In the genomic region with DNA sequence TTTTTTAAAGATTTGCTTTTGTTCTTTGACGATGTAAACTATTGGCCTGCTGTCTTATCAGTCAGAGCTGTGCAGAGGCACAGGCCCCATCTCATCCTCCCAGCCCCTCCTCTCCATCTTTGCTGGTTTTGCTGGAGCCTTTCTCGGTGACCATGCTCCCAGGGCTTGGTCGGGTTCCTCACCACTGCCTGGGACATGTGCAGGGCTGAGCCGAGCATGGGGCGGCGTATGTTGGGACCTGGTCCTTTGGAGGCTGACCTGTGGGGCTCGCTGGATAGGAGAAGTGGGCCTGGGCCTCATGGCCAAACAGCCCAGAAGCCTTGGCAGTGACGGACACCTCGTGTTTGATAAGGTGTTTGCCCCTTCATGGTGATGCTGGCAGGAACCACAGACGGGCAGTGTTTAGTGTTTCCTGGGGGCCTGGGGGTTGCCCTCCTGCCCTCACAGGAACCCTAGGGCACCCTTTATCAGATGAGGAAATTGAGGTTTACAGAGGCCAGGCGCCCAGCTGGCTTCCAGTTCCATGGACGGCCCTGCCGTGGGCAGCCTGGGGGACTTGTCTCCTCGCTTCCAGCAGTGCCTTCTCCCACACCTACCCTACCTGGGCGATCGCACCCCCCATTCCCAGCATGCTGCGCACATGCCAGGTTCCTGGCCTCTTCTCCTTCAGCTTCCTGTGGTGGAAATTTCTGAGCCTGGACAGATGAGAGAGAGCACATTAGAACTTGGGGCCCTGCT, we compare ENCODE assay signal across 18 cellular contexts. TPM values are rescaled to one million over a fixed set of nuclear protein-coding genes. Genes with fewer than 3 reads are reported as not detected.
DNase-seq lines count a peak whose midpoint lies in the region; ATAC-seq, FAIRE-seq and TF ChIP-seq lines count a peak whose summit lies in the region.
"Had no signal": no experiment of that assay in that cellular context is flagged by ENCODE, and none has a peak within 500 bp of the region (broad histone marks: within the 10 kb centered on the region; RNA-seq: fewer than 3 reads in every experiment).

No MANE protein-coding gene starts in this region.

- no peak overlapping the region for H3K4me3 Mint-ChIP-seq in activated CD4-positive, alpha-beta T cell treated with anti-CD3 and anti-CD28 coated beads for 36 hours
- H3K4me3 Mint-ChIP-seq: CD4-positive, alpha-beta T cell had no signal

- intact Hi-C loops in activated CD4-positive, alpha-beta T cell treated with anti-CD3 and anti-CD28 coated beads for 36 hours (cut with DNase I, micrococcal nuclease): no loop called here
- intact Hi-C loops in K562 (cut with micrococcal nuclease): no loop called here
- intact Hi-C loops in adrenal gland (cut with DNase I): no loop called here

- no TSS peak for BruUV-seq in K562 (replicated peaks; lab: Mats Ljungman, UMichigan)

- WGBS in K562 (ENCODE audit: insufficient coverage, low coverage, missing lambda C conversion rate): 86% methylated on average over 16 of the region's 17 CpGs
- whole genome bisulfite sequencing in adrenal gland, 4 donors: 90 to 92% (median 92%) methylated on average over 8 to 17 of the region's 17 CpGs

- H3K79me2 ChIP-seq in K562 (ENCODE audit: control insufficient read depth, insufficient read depth, low read length): peaks cover 8% of the 10 kb centered on the region; the same call in 1 of the 3 replicates

- H4K20me1 ChIP-seq in BLaER1 (peaks cover 73% of the 10 kb centered on the region), K562 (replicated peaks; ENCODE audit: control insufficient read depth, insufficient read depth, low read length) (no peaks in the 10 kb centered on the region)

- ATAC-seq in activated CD4-positive, alpha-beta T cell treated with anti-CD3 and anti-CD28 coated beads for 36 hours: no peak
- ATAC-seq in K562: no peak

- H3K36me3 Mint-ChIP-seq in activated CD4-positive, alpha-beta T cell treated with anti-CD3 and anti-CD28 coated beads for 36 hours (ENCODE audit: low read depth): peaks cover 40% of the 10 kb centered on the region

- H3K9me3 ChIP-seq in BLaER1 (no peaks in the 10 kb centered on the region), K562 (replicated peaks; ENCODE audit: control insufficient read depth, insufficient read depth, low read depth, low read length) (no peaks in the 10 kb centered on the region), neutrophil (no peaks in the 10 kb centered on the region), adrenal gland (replicated peaks in 1 of 3) (no peaks in the 10 kb centered on the region)
- H3K9me3 ChIP-seq: BLaER1 treated with 17β-estradiol and CSF1 and Interleukin-3, amounts not matched to agents 10 nM and 100 nM had no signal

- peaks cover 10% of the 10 kb centered on the region for H3K4me1 Mint-ChIP-seq in activated CD4-positive, alpha-beta T cell treated with anti-CD3 and anti-CD28 coated beads for 36 hours

- H3K9me3 Mint-ChIP-seq in activated CD4-positive, alpha-beta T cell treated with anti-CD3 and anti-CD28 coated beads for 36 hours (ENCODE audit: low read depth): no peaks in the 10 kb centered on the region
- H3K9me3 Mint-ChIP-seq: CD4-positive, alpha-beta T cell had no signal

- no peak overlapping the region for H2AFZ ChIP-seq in K562 (ENCODE audit: low read depth, low read length)
- H2AFZ ChIP-seq: GM23248 had no signal

- 0 out of 2 replicates have a peak overlapping the region, but pooled peaks have one; percentile 2 for H3K9ac ChIP-seq in BLaER1
- peak overlapping the region in 1 of 2 experiments; percentile 48; a peak in 1 of 4 replicates for H3K9ac ChIP-seq in K562 (ENCODE audit: insufficient read depth in 1 of 2, low read depth in 2 of 2, low read length in 2 of 2)
- H3K9ac ChIP-seq: GM23248 had no signal

- no peak overlapping the region for H3K27ac ChIP-seq in BLaER1
- H3K27ac ChIP-seq in K562 (ENCODE audit: extremely low read depth, low read depth, low read length): no peak overlapping the region
- H3K27ac ChIP-seq in neutrophil: peak overlapping the region; percentile 85
- no peak overlapping the region for H3K27ac ChIP-seq in adrenal gland
- H3K27ac ChIP-seq: 22Rv1, GM23248 had no signal

- CTCF ChIA-PET in activated CD4-positive, alpha-beta T cell treated with anti-CD3 and anti-CD28 coated beads for 36 hours (lab: Charles Lee): no interaction called here
- CTCF ChIA-PET in K562 (lab: Yijun Ruan, JAX; ENCODE audit: low intra/inter-chr PET ratio): no interaction called here

- no peak overlapping the region for H3K4me3 ChIP-seq in BLaER1
- no peak overlapping the region for H3K4me3 ChIP-seq in K562
- peak overlapping the region in 1 of 2 experiments; percentile 9 for H3K4me3 ChIP-seq in neutrophil (ENCODE audit: low read depth in 1 of 2, low read length in 1 of 2)
- H3K4me3 ChIP-seq in adrenal gland: no peak overlapping the region
- H3K4me3 ChIP-seq: BLaER1 treated with 17β-estradiol and CSF1 and Interleukin-3, amounts not matched to agents 10 nM and 100 nM; GM23248 had no signal

- no peak for TF ChIP-seq CTCF in K562 (IDR thresholded peaks at IDR 0.05 in 2 of 3, conservative IDR thresholded peaks at IDR 0.05 in 1 of 3; ENCODE audit: insufficient read depth in 2 of 3, low read depth in 1 of 3, low read length in 3 of 3)
- TF ChIP-seq CTCF in neutrophil (IDR thresholded peaks at IDR 0.05): no peak
- TF ChIP-seq CTCF in adrenal gland (IDR thresholded peaks at IDR 0.05): no peak

- no peaks in the 10 kb centered on the region for H3K9me1 ChIP-seq in K562 (ENCODE audit: control insufficient read depth, insufficient read depth, low read length)

- no peaks in the 10 kb centered on the region for H3K27me3 ChIP-seq in BLaER1
- no peaks in the 10 kb centered on the region for H3K27me3 ChIP-seq in K562 (ENCODE audit: control insufficient read depth in 2 of 2, insufficient read depth in 2 of 2, low read length in 2 of 2)
- H3K27me3 ChIP-seq in neutrophil: no peaks in the 10 kb centered on the region
- no peaks in the 10 kb centered on the region for H3K27me3 ChIP-seq in adrenal gland
- H3K27me3 ChIP-seq: BLaER1 treated with 17β-estradiol and CSF1 and Interleukin-3, amounts not matched to agents 10 nM and 100 nM had no signal

- H3K4me1 ChIP-seq in BLaER1 (no peaks in the 10 kb centered on the region), K562 (replicated peaks in 1 of 2; ENCODE audit: control insufficient read depth in 2 of 2, insufficient read depth in 2 of 2, low read length in 2 of 2) (peaks cover 0 to 6% of the 10 kb centered on the region in 2 experiments; a peak in 1 of 5 replicates), neutrophil (ENCODE audit: control insufficient read depth in 1 of 2, insufficient read depth in 1 of 2, low read depth in 1 of 2, low read length in 1 of 2) (peaks cover 67 to 77% of the 10 kb centered on the region in 2 experiments), adrenal gland (replicated peaks in 1 of 2) (no peaks in the 10 kb centered on the region)
- H3K4me1 ChIP-seq: BLaER1 treated with 17β-estradiol and CSF1 and Interleukin-3, amounts not matched to agents 10 nM and 100 nM had no signal

- H3K4me2 ChIP-seq in BLaER1 (no peak overlapping the region), K562 (ENCODE audit: insufficient read depth, low read length) (no peak overlapping the region)
- H3K4me2 ChIP-seq: BLaER1 treated with 17β-estradiol and CSF1 and Interleukin-3, amounts not matched to agents 10 nM and 100 nM had no signal

- in situ Hi-C loops in K562 (cut with MboI): no loop called here

- TF ChIP-seq EP300 in K562 (IDR thresholded peaks at IDR 0.05; ENCODE audit: low read length): no peak

- H3K27me3 Mint-ChIP-seq in activated CD4-positive, alpha-beta T cell treated with anti-CD3 and anti-CD28 coated beads for 36 hours: no peaks in the 10 kb centered on the region
- H3K27me3 Mint-ChIP-seq: CD4-positive, alpha-beta T cell had no signal

- TF ChIP-seq POLR2A in K562 (conservative IDR thresholded peaks at IDR 0.05) (no peak), adrenal gland (IDR thresholded peaks at IDR 0.05) (no peak)

- no peak for TF ChIP-seq RAD21 in K562 (CRISPR knock-in tag; conservative IDR thresholded peaks at IDR 0.05 in 1 of 2, IDR thresholded peaks at IDR 0.05 in 1 of 2)

- peaks cover 100% of the 10 kb centered on the region for H3K36me3 ChIP-seq in BLaER1
- peaks cover 82% of the 10 kb centered on the region for H3K36me3 ChIP-seq in K562 (ENCODE audit: control insufficient read depth, insufficient read depth, low read length)
- H3K36me3 ChIP-seq in neutrophil: peaks cover 11% of the 10 kb centered on the region
- H3K36me3 ChIP-seq in adrenal gland (replicated peaks in 1 of 2): peaks cover 0 to 41% of the 10 kb centered on the region in 2 donors

- H3K27ac Mint-ChIP-seq in activated CD4-positive, alpha-beta T cell treated with anti-CD3 and anti-CD28 coated beads for 36 hours: peak overlapping the region; percentile 17
- H3K27ac Mint-ChIP-seq: CD4-positive, alpha-beta T cell had no signal

- no peak for DNase-seq in activated CD4-positive, alpha-beta T cell treated with anti-CD3 and anti-CD28 coated beads for 36 hours
- DNase-seq in activated CD4-positive, alpha-beta T cell treated with anti-CD3 and anti-CD28 coated beads for 48 hours: no peak
- DNase-seq in K562 (ENCODE audit: extremely low read depth in 1 of 4, low spot score in 3 of 4): no peak
- DNase-seq in adrenal gland: no peak
- DNase-seq in CD1c-positive myeloid dendritic cell (ENCODE audit: extremely low spot score): no peak
- DNase-seq in NCI-H226: no peak
- DNase-seq: Calu3; CD4-positive, alpha-beta T cell; DMS 273 treated with DMSO at 0.1 percent for 48 hours; GM23248 had no signal

- FAIRE-seq in K562 (lab: Jason Lieb, UNC): no peak
- FAIRE-seq: H54 had no signal

- POLR2A ChIA-PET in activated CD4-positive, alpha-beta T cell treated with anti-CD3 and anti-CD28 coated beads for 36 hours (lab: Charles Lee): no interaction called here
- POLR2A ChIA-PET in K562 (lab: Yijun Ruan, JAX): interaction anchor here (0.6 kb wide), 1 partner anchor 17 kb away, joined by 3 read pairs; no protein-coding TSS in a partner anchor

RNA-seq across cellular contexts. Expression of a gene that starts 27.6 kb away (rescaled TPM):
- total RNA-seq in activated CD4-positive, alpha-beta T cell treated with anti-CD3 and anti-CD28 coated beads for 36 hours: 10 to 100 TPM; 37.4 to 46.2 TPM
- 25.3 and 98.2 TPM in 2 replicates for total RNA-seq in K562 (2011; cell fraction: chromatin; rRNA removed; ENCODE audit: low replicate concordance)
- 71.7 TPM in 2 replicates for total RNA-seq in K562 (2011; cell fraction: nucleolus; rRNA removed)
- 30.2 and 33.8 TPM in 2 replicates for total RNA-seq in K562 (2011; cell fraction: nucleoplasm; rRNA removed)
- total RNA-seq in K562 (2014; rRNA removed) (26.8 and 33.3 TPM in 2 replicates), K562 (2014; rRNA removed; fragmentation: Illumina TruSeq; extraction: Trizol) (5.9 and 9.1 TPM in 2 replicates), K562 (2015; rRNA removed; fragmentation: Illumina TruSeq; extraction: Trizol) (26.6 and 28.2 TPM in 2 replicates), K562 (2021) (44.5 and 45.2 TPM in 2 replicates), adrenal gland (10 to 100 TPM in 5 of 8 donors, 1 to 10 TPM in 3; 3.8 to 16.9 (median 10.6) TPM)
- polyA plus RNA-seq in K562 (2011; rRNA removed) (17.3 and 24.9 TPM in 2 replicates), K562 (2014; fragmentation: Illumina TruSeq; extraction: Trizol) (18.0 and 28.7 TPM in 2 replicates), K562 (2014; fragmentation: Nextera tagmentation; extraction: Ambion mirVana) (under 1 TPM; 0.24 to 0.81 TPM), K562 (2014; rRNA removed) (33.6 and 44.2 TPM in 2 replicates), adrenal gland (10 to 100 TPM in 2 of 3 donors, 1 to 10 TPM in 1; 3.4 to 24.7 (median 13.2) TPM)
- 21.6 and 32.3 TPM in 2 replicates for polyA plus RNA-seq in K562 (2011; cell fraction: cytosol; rRNA removed)
- 26.6 and 36.1 TPM in 2 replicates for polyA plus RNA-seq in K562 (2011; cell fraction: nucleus; rRNA removed)
- 22.1 and 24.0 TPM in 2 replicates for polyA plus RNA-seq in K562 (2012)
- 9.8 and 14.7 TPM in 2 replicates for polyA minus RNA-seq in K562 (2011; rRNA and poly(A)+ RNA removed)
- 26.8 and 28.5 TPM in 2 replicates for polyA minus RNA-seq in K562 (2011; cell fraction: cytosol; rRNA and poly(A)+ RNA removed)
- 22.8 and 24.9 TPM in 2 replicates for polyA minus RNA-seq in K562 (2011; cell fraction: nucleus; rRNA and poly(A)+ RNA removed)

RNA-seq across cellular contexts. Expression of a gene that starts 30.7 kb away (rescaled TPM):
- total RNA-seq in activated CD4-positive, alpha-beta T cell treated with anti-CD3 and anti-CD28 coated beads for 36 hours: 10 to 100 TPM; 54.4 to 66.4 TPM
- 30.2 and 159 TPM in 2 replicates for total RNA-seq in K562 (2011; cell fraction: chromatin; rRNA removed; ENCODE audit: low replicate concordance)
- 182 and 203 TPM in 2 replicates for total RNA-seq in K562 (2011; cell fraction: nucleolus; rRNA removed)
- 58.6 and 70.2 TPM in 2 replicates for total RNA-seq in K562 (2011; cell fraction: nucleoplasm; rRNA removed)
- total RNA-seq in K562 (2014; rRNA removed) (128 and 144 TPM in 2 replicates), K562 (2014; rRNA removed; fragmentation: Illumina TruSeq; extraction: Trizol) (3.2 and 6.1 TPM in 2 replicates), K562 (2015; rRNA removed; fragmentation: Illumina TruSeq; extraction: Trizol) (37.0 and 40.6 TPM in 2 replicates), K562 (2021) (99.7 and 103 TPM in 2 replicates), adrenal gland (100 to 1,000 TPM in 7 of 8 donors, 10 to 100 TPM in 1; 91.6 to 257 (median 205) TPM)
- polyA plus RNA-seq in K562 (2011; rRNA removed) (37.5 and 55.5 TPM in 2 replicates), K562 (2014; fragmentation: Illumina TruSeq; extraction: Trizol) (10.8 and 36.2 TPM in 2 replicates), K562 (2014; fragmentation: Nextera tagmentation; extraction: Ambion mirVana) (1 to 10 TPM in 1 of 2 experiments, under 1 TPM in 1; 0.21 to 1.2 TPM), K562 (2014; rRNA removed) (97.6 and 107 TPM in 2 replicates), adrenal gland (100 to 1,000 TPM in 2 of 3 donors, 10 to 100 TPM in 1; 19.2 to 153 (median 125) TPM)
- polyA plus RNA-seq in K562 (2011; cell fraction: cytosol; rRNA removed): 71.8 and 204 TPM in 2 replicates
- 312 and 563 TPM in 2 replicates for polyA plus RNA-seq in K562 (2011; cell fraction: nucleus; rRNA removed)
- polyA plus RNA-seq in K562 (2012): 55.7 and 82.1 TPM in 2 replicates
- 13.6 and 27.8 TPM in 2 replicates for polyA minus RNA-seq in K562 (2011; rRNA and poly(A)+ RNA removed)
- polyA minus RNA-seq in K562 (2011; cell fraction: cytosol; rRNA and poly(A)+ RNA removed): 66.5 and 87.7 TPM in 2 replicates
- 82.3 and 93.4 TPM in 2 replicates for polyA minus RNA-seq in K562 (2011; cell fraction: nucleus; rRNA and poly(A)+ RNA removed)

RNA-seq across cellular contexts. Expression of a gene that starts 31.2 kb away (rescaled TPM):
- total RNA-seq in activated CD4-positive, alpha-beta T cell treated with anti-CD3 and anti-CD28 coated beads for 36 hours: under 1 TPM in 1 of 2 experiments, not detected in 1; 0.77 TPM
- total RNA-seq in K562 (2011; cell fraction: chromatin; rRNA removed; ENCODE audit: low replicate concordance): 3.8 and 8.4 TPM in 2 replicates
- total RNA-seq in K562 (2011; cell fraction: nucleolus; rRNA removed): 8.3 and 11.8 TPM in 2 replicates
- 3.4 and 4.7 TPM in 2 replicates for total RNA-seq in K562 (2011; cell fraction: nucleoplasm; rRNA removed)
- total RNA-seq in K562 (2014; rRNA removed): 2.7 and 3.0 TPM in 2 replicates
- not detected in 2 replicates for total RNA-seq in K562 (2014; rRNA removed; fragmentation: Illumina TruSeq; extraction: Trizol)
- 2.9 and 4.4 TPM in 2 replicates for total RNA-seq in K562 (2015; rRNA removed; fragmentation: Illumina TruSeq; extraction: Trizol)
- total RNA-seq in K562 (2021): 4.3 and 5.9 TPM in 2 replicates
- 0.35 and 2.0 TPM in 2 replicates for polyA plus RNA-seq in K562 (2011; rRNA removed)
- polyA plus RNA-seq in K562 (2011; cell fraction: cytosol; rRNA removed): 0.70 and 0.96 TPM in 2 replicates
- 19.6 and 29.1 TPM in 2 replicates for polyA plus RNA-seq in K562 (2011; cell fraction: nucleus; rRNA removed)
- 8.5 and 12.1 TPM in 2 replicates for polyA plus RNA-seq in K562 (2012)
- 0.59 and 1.3 TPM in 2 replicates for polyA plus RNA-seq in K562 (2014; fragmentation: Illumina TruSeq; extraction: Trizol)
- under 1 TPM in 1 of 2 experiments, not detected in 1; 0.38 TPM for polyA plus RNA-seq in K562 (2014; fragmentation: Nextera tagmentation; extraction: Ambion mirVana)
- 1.9 and 4.0 TPM in 2 replicates for polyA plus RNA-seq in K562 (2014; rRNA removed)
- not detected in 2 replicates for polyA minus RNA-seq in K562 (2011; rRNA and poly(A)+ RNA removed)
- polyA minus RNA-seq in K562 (2011; cell fraction: cytosol; rRNA and poly(A)+ RNA removed): not detected in 2 replicates
- polyA minus RNA-seq in K562 (2011; cell fraction: nucleus; rRNA and poly(A)+ RNA removed): 2.1 and 3.4 TPM in 2 replicates
- total RNA-seq in adrenal gland: 1 to 10 TPM in 1 of 8 donors, under 1 TPM in 1, not detected in 6; 0.68 to 5.5 TPM
- 1 to 10 TPM; 1.1 to 4.3 (median 3.3) TPM for polyA plus RNA-seq in adrenal gland
- total RNA-seq: CD4-positive, alpha-beta T cell; Daoy; GM23248 had no signal

RNA-seq across cellular contexts. Expression of a gene that starts 38.2 kb away (rescaled TPM):
- total RNA-seq in activated CD4-positive, alpha-beta T cell treated with anti-CD3 and anti-CD28 coated beads for 36 hours: 1 to 10 TPM; 1.1 to 1.5 TPM
- 1.3 TPM in 1 of 2 replicates, not detected in the other for total RNA-seq in K562 (2011; cell fraction: chromatin; rRNA removed; ENCODE audit: low replicate concordance)
- total RNA-seq in K562 (2011; cell fraction: nucleolus; rRNA removed): 0.67 and 0.92 TPM in 2 replicates
- 0.51 TPM in 1 of 2 replicates, not detected in the other for total RNA-seq in K562 (2011; cell fraction: nucleoplasm; rRNA removed)
- total RNA-seq in K562 (2014; rRNA removed) (not detected in 2 replicates), K562 (2014; rRNA removed; fragmentation: Illumina TruSeq; extraction: Trizol) (not detected in 2 replicates), K562 (2015; rRNA removed; fragmentation: Illumina TruSeq; extraction: Trizol) (not detected in 2 replicates), K562 (2021) (not detected in 2 replicates), adrenal gland (10 to 100 TPM in 1 of 8 donors, 1 to 10 TPM in 6, not detected in 1; 1.7 to 16.6 (median 3.5) TPM)
- polyA plus RNA-seq in K562 (2011; rRNA removed) (0.24 TPM in 1 of 2 replicates, not detected in the other), K562 (2014; fragmentation: Illumina TruSeq; extraction: Trizol) (not detected in 2 replicates), K562 (2014; fragmentation: Nextera tagmentation; extraction: Ambion mirVana) (not detected), K562 (2014; rRNA removed) (0.05 TPM in 1 of 2 replicates, not detected in the other), adrenal gland (10 to 100 TPM in 2 of 3 donors, under 1 TPM in 1; 0.75 to 31.8 (median 25.7) TPM)
- not detected in 2 replicates for polyA plus RNA-seq in K562 (2011; cell fraction: cytosol; rRNA removed)
- polyA plus RNA-seq in K562 (2011; cell fraction: nucleus; rRNA removed): 1.0 and 1.2 TPM in 2 replicates
- 0.32 and 0.35 TPM in 2 replicates for polyA plus RNA-seq in K562 (2012)
- not detected in 2 replicates for polyA minus RNA-seq in K562 (2011; rRNA and poly(A)+ RNA removed)
- polyA minus RNA-seq in K562 (2011; cell fraction: cytosol; rRNA and poly(A)+ RNA removed): not detected in 2 replicates
- polyA minus RNA-seq in K562 (2011; cell fraction: nucleus; rRNA and poly(A)+ RNA removed): not detected in 2 replicates
- total RNA-seq: A673, Daoy, GM23248, HT1080 had no signal
- polyA plus RNA-seq: GM23248 had no signal

RNA-seq across cellular contexts. Expression of a gene that starts 47.8 kb away (rescaled TPM):
- total RNA-seq in activated CD4-positive, alpha-beta T cell treated with anti-CD3 and anti-CD28 coated beads for 36 hours: 100 to 1,000 TPM; 282 to 320 TPM
- 59.6 and 137 TPM in 2 replicates for total RNA-seq in K562 (2011; cell fraction: chromatin; rRNA removed; ENCODE audit: low replicate concordance)
- total RNA-seq in K562 (2011; cell fraction: nucleolus; rRNA removed): 95.8 and 97.7 TPM in 2 replicates
- 83.2 and 87.5 TPM in 2 replicates for total RNA-seq in K562 (2011; cell fraction: nucleoplasm; rRNA removed)
- total RNA-seq in K562 (2014; rRNA removed) (532 and 564 TPM in 2 replicates), K562 (2014; rRNA removed; fragmentation: Illumina TruSeq; extraction: Trizol) (132 and 198 TPM in 2 replicates), K562 (2015; rRNA removed; fragmentation: Illumina TruSeq; extraction: Trizol) (363 and 368 TPM in 2 replicates), K562 (2021) (302 and 324 TPM in 2 replicates), adrenal gland (100 to 1,000 TPM; 228 to 516 (median 411) TPM)
- polyA plus RNA-seq in K562 (2011; rRNA removed) (235 TPM in 2 replicates), K562 (2014; fragmentation: Illumina TruSeq; extraction: Trizol) (318 and 384 TPM in 2 replicates), K562 (2014; fragmentation: Nextera tagmentation; extraction: Ambion mirVana) (100 to 1,000 TPM in 1 of 2 experiments, 10 to 100 TPM in 1; 81.0 to 108 TPM), K562 (2014; rRNA removed) (526 and 558 TPM in 2 replicates), adrenal gland (1,000 to 10,000 TPM in 2 of 3 donors, 100 to 1,000 TPM in 1; 649 to 1,113 (median 1,099) TPM)
- polyA plus RNA-seq in K562 (2011; cell fraction: cytosol; rRNA removed): 308 and 335 TPM in 2 replicates
- polyA plus RNA-seq in K562 (2011; cell fraction: nucleus; rRNA removed): 223 and 253 TPM in 2 replicates
- 389 and 638 TPM in 2 replicates for polyA plus RNA-seq in K562 (2012)
- polyA minus RNA-seq in K562 (2011; rRNA and poly(A)+ RNA removed): 128 and 129 TPM in 2 replicates
- polyA minus RNA-seq in K562 (2011; cell fraction: cytosol; rRNA and poly(A)+ RNA removed): 82.8 and 116 TPM in 2 replicates
- polyA minus RNA-seq in K562 (2011; cell fraction: nucleus; rRNA and poly(A)+ RNA removed): 37.3 and 41.4 TPM in 2 replicates
